ENCODE assay signal across 10 cellular contexts in the genomic region with DNA sequence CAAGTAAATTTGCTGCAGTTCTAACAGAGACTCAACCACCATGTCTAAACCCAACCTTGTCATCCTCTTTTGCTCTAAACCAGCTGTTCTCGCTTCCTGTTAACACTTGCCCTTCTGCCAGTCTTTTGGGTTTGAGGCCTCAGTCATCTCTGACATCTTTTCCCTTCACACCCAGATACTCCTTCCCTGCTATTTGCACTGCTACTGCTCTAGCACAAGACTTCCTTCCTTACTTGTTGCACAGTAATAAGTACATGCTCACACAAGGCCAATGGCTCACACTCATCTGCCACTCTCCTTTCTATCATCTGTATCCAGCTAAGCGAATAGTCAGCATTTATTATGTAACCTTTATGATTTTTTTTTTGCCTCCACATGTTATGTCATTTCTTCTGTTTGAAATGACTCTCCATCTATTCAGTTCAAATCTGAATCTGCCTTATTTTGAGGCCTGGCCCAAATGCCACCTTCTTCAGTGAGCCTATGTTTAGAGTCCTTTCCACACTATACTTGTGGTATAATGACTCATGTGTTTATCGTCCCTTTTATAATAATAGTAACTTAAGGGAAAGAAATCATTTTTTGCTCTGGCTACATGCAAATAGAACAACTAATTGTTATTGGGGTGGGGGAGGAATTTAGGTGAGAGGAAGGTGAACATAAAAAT. TPM values are rescaled to one million over a fixed set of nuclear protein-coding genes. Genes with fewer than 3 reads are reported as not detected.
A peak's percentile ranks its signal among the peaks of the same experiment; 100 is the strongest.
DNase-seq lines count a peak whose midpoint lies in the region; ATAC-seq and TF ChIP-seq lines count a peak whose summit lies in the region.
"Had no signal": no experiment of that assay in that cellular context is flagged by ENCODE, and none has a peak within 500 bp of the region (broad histone marks: within the 10 kb centered on the region; RNA-seq: fewer than 3 reads in every experiment).

No MANE protein-coding gene starts in this region.

- 94 to 96% methylated on average over 3 of the region's 3 CpGs for WGBS in GM23248 (ENCODE audit: low coverage in 1 of 2, low lambda C conversion rate in 2 of 2, missing lambda C conversion rate in 2 of 2), 2 experiments

- H3K27ac ChIP-seq in GM23248: no peak overlapping the region
- H3K27ac ChIP-seq in uterus: no peak overlapping the region

- H4K20me1 ChIP-seq in GM23248 (ENCODE audit: insufficient read depth): no peaks in the 10 kb centered on the region
- H4K20me1 ChIP-seq in Loucy (ENCODE audit: insufficient read depth, low read length, poor library complexity, severe bottlenecking): no peaks in the 10 kb centered on the region

- ATAC-seq in GM18520 (IDR thresholded peaks at IDR 0.05; ENCODE audit: unreplicated experiment): peak; percentile 73

- DNase-seq in GM23248 (peak; percentile 8), fibroblast of pulmonary artery (ENCODE audit: low read depth) (peak; percentile 6), uterus (no peak)
- DNase-seq in stimulated activated CD4-positive, alpha-beta T cell treated with anti-CD3 and anti-CD28 coated beads, Interleukin-4, amount 100 ng/mL, for 4 hours: no peak
- DNase-seq in stimulated activated CD4-positive, alpha-beta T cell treated with anti-CD3 and anti-CD28 coated beads, Interleukin-1b, Interleukin-23, amount 100 ng/mL, for 48 hours: no peak
- no peak for DNase-seq in activated CD4-positive, alpha-beta T cell treated with anti-CD3 and anti-CD28 coated beads, Interleukin-2, amount 50 U/mL, for 4 hours

- H3K27me3 ChIP-seq in GM23248 (replicated peaks; ENCODE audit: insufficient read depth) (no peaks in the 10 kb centered on the region), Loucy (ENCODE audit: insufficient read depth, low read length, poor library complexity, severe bottlenecking) (no peaks in the 10 kb centered on the region), uterus (no peaks in the 10 kb centered on the region)

- no peaks in the 10 kb centered on the region for H3K79me2 ChIP-seq in GM23248 (ENCODE audit: insufficient read depth)
- no peaks in the 10 kb centered on the region for H3K79me2 ChIP-seq in Loucy (ENCODE audit: insufficient read depth, low read length)

- H3K9me3 ChIP-seq in GM23248 (ENCODE audit: low read depth): no peaks in the 10 kb centered on the region
- no peaks in the 10 kb centered on the region for H3K9me3 ChIP-seq in Loucy (ENCODE audit: insufficient read depth, low read depth, low read length)
- H3K9me3 ChIP-seq in uterus: no peaks in the 10 kb centered on the region

- TF ChIP-seq POLR2A in uterus (IDR thresholded peaks at IDR 0.05): no peak

- H2AFZ ChIP-seq in GM23248: no peak overlapping the region
- H2AFZ ChIP-seq in Loucy (ENCODE audit: low read length): no peak overlapping the region

- H3F3A ChIP-seq in GM23248 (ENCODE audit: insufficient read depth) (no peaks in the 10 kb centered on the region), Loucy (ENCODE audit: low read depth) (0 out of 2 replicates have a peak, but pooled peaks cover 4% of the 10 kb centered on the region)

- TF ChIP-seq CTCF in Loucy (conservative IDR thresholded peaks at IDR 0.05; ENCODE audit: low read length) (no peak), fibroblast of pulmonary artery (IDR thresholded peaks at IDR 0.05; ENCODE audit: low read length, missing control alignments) (no peak), uterus (IDR thresholded peaks at IDR 0.05) (no peak)

- H3K9ac ChIP-seq in GM23248 (no peak overlapping the region), Loucy (ENCODE audit: low read depth, low read length, poor library complexity, severe bottlenecking) (no peak overlapping the region)

- in situ Hi-C loops in GM23248 (cut with MboI): no loop called here

- intact Hi-C loops in uterus (cut with DNase I; ENCODE audit: low total_unique reads): no loop called here

- H3K4me1 ChIP-seq in GM23248 (ENCODE audit: insufficient read depth) (no peaks in the 10 kb centered on the region; the same call in 1 of the 2 replicates), Loucy (ENCODE audit: insufficient read depth, low read length, poor library complexity, severe bottlenecking) (peaks cover 26% of the 10 kb centered on the region), uterus (peaks cover 0 to 3% of the 10 kb centered on the region in 2 donors)

- H3K4me2 ChIP-seq in GM23248 (ENCODE audit: unreplicated experiment): no peak overlapping the region
- peak overlapping the region; percentile 57 for H3K4me2 ChIP-seq in Loucy (ENCODE audit: low read depth, low read length, poor library complexity, severe bottlenecking)

- H3K4me3 ChIP-seq in GM23248: no peak overlapping the region
- no peak overlapping the region for H3K4me3 ChIP-seq in Loucy (ENCODE audit: low read length, poor library complexity, severe bottlenecking)
- H3K4me3 ChIP-seq in fibroblast of pulmonary artery (replicated peaks; ENCODE audit: low read depth, low read length): no peak overlapping the region
- H3K4me3 ChIP-seq in uterus: no peak overlapping the region

- H3K36me3 ChIP-seq in GM23248 (ENCODE audit: low read depth): peaks cover 31% of the 10 kb centered on the region
- no peaks in the 10 kb centered on the region; the same call in 1 of the 2 replicates for H3K36me3 ChIP-seq in Loucy (ENCODE audit: insufficient read depth, low read length)
- H3K36me3 ChIP-seq in uterus: no peaks in the 10 kb centered on the region

- H3K9me2 ChIP-seq in GM23248 (ENCODE audit: insufficient read depth) (no peaks in the 10 kb centered on the region), Loucy (replicated peaks; ENCODE audit: low read depth, low read length) (no peaks in the 10 kb centered on the region)

RNA-seq across cellular contexts. Expression of a gene that starts 22.5 kb away (rescaled TPM):
- total RNA-seq in GM23248 (2014; rRNA removed; shearing (Covaris generic)): 0.22 TPM in 1 of 2 replicates, not detected in the other
- 0.61 TPM in 1 of 2 replicates, not detected in the other for polyA plus RNA-seq in GM23248 (2016; fragmentation: Nextera tagmentation; extraction: Ambion mirVana)
- total RNA-seq in uterus: 1 to 10 TPM in 2 of 4 donors, under 1 TPM in 1, not detected in 1; 0.59 to 3.2 (median 2.1) TPM
- total RNA-seq: NCI-H460 had no signal
- polyA plus RNA-seq: esophagus had no signal

Comparison
In these comparisons a context has a peak if more than half of its experiments do, and no peak if none do; other contexts are left out.
1. DNase-seq: peak in GM23248 (single experiment) and fibroblast of pulmonary artery (single experiment); none in stimulated activated CD4-positive, alpha-beta T cell treated with anti-CD3 and anti-CD28 coated beads, Interleukin-4, amount 100 ng/mL, for 4 hours (0 of 2), uterus (0 of 2), stimulated activated CD4-positive, alpha-beta T cell treated with anti-CD3 and anti-CD28 coated beads, Interleukin-1b, Interleukin-23, amount 100 ng/mL, for 48 hours (single experiment) and activated CD4-positive, alpha-beta T cell treated with anti-CD3 and anti-CD28 coated beads, Interleukin-2, amount 50 U/mL, for 4 hours (0 of 2).